8 cellular contexts compared by ENCODE assay signal in the genomic region with DNA sequence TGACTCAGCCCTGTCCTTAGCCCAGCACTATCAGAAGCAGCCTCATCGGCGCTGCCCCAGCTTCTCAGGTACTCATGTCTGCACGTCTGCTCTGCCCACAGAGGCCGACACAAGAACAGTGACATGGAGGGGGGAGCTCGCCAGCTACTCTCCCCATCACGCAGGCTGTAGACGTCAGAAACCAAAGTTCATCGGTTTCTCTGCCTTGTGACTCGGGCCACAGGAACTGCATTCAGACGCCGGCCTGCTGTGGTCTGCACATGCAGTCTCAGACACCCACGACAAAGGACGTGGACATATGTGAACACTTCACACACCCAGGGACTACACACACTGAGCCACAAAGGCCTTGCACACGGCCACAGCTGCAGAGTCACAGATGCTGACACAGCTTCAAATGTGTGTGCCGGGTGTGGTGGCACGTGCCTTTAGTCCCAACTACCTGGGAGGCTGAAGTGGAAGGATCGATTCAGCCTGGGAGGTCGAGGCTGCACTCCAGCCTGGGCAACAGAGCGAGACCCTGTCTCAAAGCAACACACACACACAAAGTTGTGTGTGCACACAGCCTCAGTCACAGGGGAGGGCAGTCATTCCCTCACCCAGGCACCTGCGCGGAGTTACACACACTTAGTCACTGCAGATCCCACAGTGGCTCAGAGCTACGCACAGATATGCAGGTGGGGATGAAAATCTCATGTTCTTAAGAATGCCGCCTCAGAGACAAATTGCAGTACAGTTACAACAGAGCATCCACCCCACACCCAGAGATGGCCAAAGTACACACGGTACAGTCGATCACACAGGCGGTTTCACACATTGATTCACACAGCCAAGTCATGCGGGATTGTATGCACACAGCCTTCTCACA. TPM values are rescaled to one million over a fixed set of nuclear protein-coding genes. Genes with fewer than 3 reads are reported as not detected.
A peak's percentile ranks its signal among the peaks of the same experiment; 100 is the strongest.
DNase-seq lines count a peak whose midpoint lies in the region; TF ChIP-seq lines count a peak whose summit lies in the region.

No MANE protein-coding gene starts in this region.

- H3K27ac ChIP-seq in HUES6 (ENCODE audit: low read depth, low read length) (peak overlapping the region; percentile 97), mesendoderm (ENCODE audit: low read depth, low read length) (peak overlapping the region; percentile 9)

- no peak overlapping the region for H2BK15ac ChIP-seq in mesendoderm (replicated peaks; ENCODE audit: low read depth)

- H2AK5ac ChIP-seq in mesendoderm (ENCODE audit: low read length), result peak overlapping the region; percentile 19

- no peaks in the 10 kb centered on the region for H3K79me1 ChIP-seq in mesendoderm (ENCODE audit: low read length)

- peaks cover under 1% of the 10 kb centered on the region for H3K79me2 ChIP-seq in mesendoderm (ENCODE audit: control insufficient read depth, insufficient read depth, low read length)

- H3K4me1 ChIP-seq in HUES6 (ENCODE audit: control insufficient read depth, insufficient read depth, low read length), result peaks cover 48% of the 10 kb centered on the region
- peaks cover 12% of the 10 kb centered on the region for H3K4me1 ChIP-seq in mesendoderm (ENCODE audit: control insufficient read depth, low read depth, low read length)

- no peak overlapping the region for H4K5ac ChIP-seq in mesendoderm (ENCODE audit: low read length)

- WGBS in mesendoderm (ENCODE audit: extremely low coverage, insufficient coverage, low lambda C conversion rate), result no CpG with 5 or more reads among the region's 27 CpGs

- no peak for TF ChIP-seq CTCF in choroid plexus epithelial cell (conservative IDR thresholded peaks at IDR 0.05; ENCODE audit: low read depth, low read length)

- peaks cover 11% of the 10 kb centered on the region for H3K36me3 ChIP-seq in HUES6 (ENCODE audit: control insufficient read depth, insufficient read depth, low read length)
- no peaks in the 10 kb centered on the region for H3K36me3 ChIP-seq in mesendoderm (ENCODE audit: control insufficient read depth, insufficient read depth, low read length)

- peak overlapping the region; percentile 94 for H3K9ac ChIP-seq in HUES6 (ENCODE audit: low read length)
- peak overlapping the region; percentile 67 for H3K9ac ChIP-seq in mesendoderm (ENCODE audit: low read length)

- no peaks in the 10 kb centered on the region for H3K9me3 ChIP-seq in HUES6 (ENCODE audit: control insufficient read depth, insufficient read depth, low read depth, low read length)

- H3K23ac ChIP-seq in mesendoderm (ENCODE audit: low read length), result peak overlapping the region; percentile 18

- peak overlapping the region; percentile 63 for H3K4me2 ChIP-seq in mesendoderm (ENCODE audit: low read length)

- peak overlapping the region; percentile 60 for H2BK5ac ChIP-seq in mesendoderm (ENCODE audit: low read length)

- H3K4me3 ChIP-seq in GM08714 (ENCODE audit: low read length) (peak overlapping the region; percentile 15; the same call in 1 of the 2 replicates), HUES6 (ENCODE audit: low read depth, low read length) (peak overlapping the region; percentile 65), choroid plexus epithelial cell (ENCODE audit: low read depth, low read length) (peak overlapping the region; percentile 41), mesendoderm (ENCODE audit: low read length) (no peak overlapping the region)

- H3K56ac ChIP-seq in mesendoderm (ENCODE audit: low read length), result peak overlapping the region; percentile 87

- H3K27me3 ChIP-seq in HUES6 (ENCODE audit: control insufficient read depth, insufficient read depth, low read length) (no peaks in the 10 kb centered on the region), mesendoderm (ENCODE audit: insufficient read depth, low read length, poor library complexity) (no peaks in the 10 kb centered on the region)

- no peak overlapping the region for H4K8ac ChIP-seq in mesendoderm (ENCODE audit: low read depth, low read length)

- no peak overlapping the region for H3K4ac ChIP-seq in mesendoderm (ENCODE audit: low read depth, low read length)

- peak; percentile 76 for DNase-seq in activated CD4-positive, alpha-beta T cell treated with anti-CD3 and anti-CD28 coated beads for 1 hour
- peak; percentile 83 for DNase-seq in choroid plexus epithelial cell (ENCODE audit: low read depth)
- DNase-seq in mesendoderm, result peak; percentile 70
- DNase-seq in stimulated activated CD8-positive, alpha-beta memory T cell treated with anti-CD3 and anti-CD28 coated beads, Interleukin-4, amount 100 ng/mL, for 24 hours (ENCODE audit: low read depth), result peak; percentile 71
- DNase-seq in NCI-H82 treated with DMSO at 0.1 percent for 48 hours (lab: John Stamatoyannopoulos, UW; ENCODE audit: unreplicated experiment), result no peak
- DNase-seq in NCI-H69 (lab: John Stamatoyannopoulos, UW), result no peak

- no peak overlapping the region for H2BK120ac ChIP-seq in mesendoderm (ENCODE audit: low read depth, low read length)

- peak overlapping the region; percentile 2 for H3K18ac ChIP-seq in mesendoderm (ENCODE audit: low read length)

RNA-seq across cellular contexts. Expression of gene ZFP36, which starts 4.9 kb away (rescaled TPM):
- polyA plus RNA-seq in mesendoderm (2013, experiment 1 of 2), result 13.9 TPM
- polyA plus RNA-seq in mesendoderm (2013, experiment 2 of 2), result 13.7 TPM

RNA-seq across cellular contexts. Expression of gene MED29, which starts 10.6 kb away (rescaled TPM):
- polyA plus RNA-seq in mesendoderm (2013, experiment 1 of 2), result 29.0 TPM
- 27.7 TPM for polyA plus RNA-seq in mesendoderm (2013, experiment 2 of 2)

RNA-seq across cellular contexts. Expression of gene PLEKHG2, which starts 10.7 kb away (rescaled TPM):
- polyA plus RNA-seq in mesendoderm (2013, experiment 1 of 2), result 52.8 TPM
- 49.8 TPM for polyA plus RNA-seq in mesendoderm (2013, experiment 2 of 2)

RNA-seq across cellular contexts. Expression of gene PAF1, which starts 10.9 kb away (rescaled TPM):
- polyA plus RNA-seq in mesendoderm (2013, experiment 1 of 2), result 36.9 TPM
- 36.2 TPM for polyA plus RNA-seq in mesendoderm (2013, experiment 2 of 2)

RNA-seq across cellular contexts. Expression of gene RPS16, which starts 34.0 kb away (rescaled TPM):
- 4,239 TPM for polyA plus RNA-seq in mesendoderm (2013, experiment 1 of 2)
- 4,455 TPM for polyA plus RNA-seq in mesendoderm (2013, experiment 2 of 2)

Comparison
In these comparisons a context has a peak if more than half of its experiments do, and no peak if none do; other contexts are left out.
1. DNase-seq: peak in activated CD4-positive, alpha-beta T cell treated with anti-CD3 and anti-CD28 coated beads for 1 hour (single experiment), choroid plexus epithelial cell (single experiment), mesendoderm (single experiment) and stimulated activated CD8-positive, alpha-beta memory T cell treated with anti-CD3 and anti-CD28 coated beads, Interleukin-4, amount 100 ng/mL, for 24 hours (single experiment); none in NCI-H82 treated with DMSO at 0.1 percent for 48 hours (single experiment) and NCI-H69 (single experiment).